Comparison of ENCODE assay signal across 8 cellular contexts in genomic region chr17:82231312-82231561, GRCh38. TPM values are rescaled to one million over a fixed set of nuclear protein-coding genes. Genes with fewer than 3 reads are reported as not detected.
DNase-seq lines count a peak whose midpoint lies in the region; ATAC-seq and TF ChIP-seq lines count a peak whose summit lies in the region.

No MANE protein-coding gene starts in this region.

- H3K36me3 ChIP-seq in Peyer's patch (no peaks in the 10 kb centered on the region), gastroesophageal sphincter (peaks cover 0 to 1% of the 10 kb centered on the region in 2 donors)

- ATAC-seq in gastroesophageal sphincter: peak; percentile 1
- ATAC-seq in GM19023 (IDR thresholded peaks at IDR 0.05; ENCODE audit: unreplicated experiment): no peak
- ATAC-seq in GM21528 (IDR thresholded peaks at IDR 0.05; ENCODE audit: low FRiP score, unreplicated experiment): no peak
- no peak for ATAC-seq in GM19324 (IDR thresholded peaks at IDR 0.05; ENCODE audit: low FRiP score, unreplicated experiment)

- H3K27ac ChIP-seq in Peyer's patch (peak overlapping the region; percentile 95 to 99 (median 96)), gastroesophageal sphincter (peak overlapping the region; percentile 82 to 92 (median 90))

- WGBS in gastroesophageal sphincter (ENCODE audit: low coverage in 1 of 2), 2 donors: no CpG with 5 or more reads among the region's 18 CpGs

- TF ChIP-seq CTCF in GM12864 (IDR thresholded peaks at IDR 0.05; ENCODE audit: low read depth, low read length, missing control alignments) (no peak), Peyer's patch (IDR thresholded peaks at IDR 0.05) (no peak), gastroesophageal sphincter (IDR thresholded peaks at IDR 0.05) (no peak)

- TF ChIP-seq EP300 in gastroesophageal sphincter (IDR thresholded peaks at IDR 0.05): no peak

- DNase-seq in GM12864 (ENCODE audit: low read depth): no peak
- DNase-seq in Peyer's patch: peak in 1 of 3 donors; percentile 73
- peak; percentile 73 for DNase-seq in retina
- DNase-seq in activated gamma-delta T cell (lab: John Stamatoyannopoulos, UW): no peak

- H3K27me3 ChIP-seq in Peyer's patch (no peaks in the 10 kb centered on the region), gastroesophageal sphincter (no peaks in the 10 kb centered on the region)

- H3K4me3 ChIP-seq in GM12864 (ENCODE audit: low read depth, low read length): peak overlapping the region; percentile 94
- peak overlapping the region; percentile 60 to 89 (median 69) for H3K4me3 ChIP-seq in Peyer's patch
- peak overlapping the region; percentile 57 to 74 for H3K4me3 ChIP-seq in gastroesophageal sphincter

- no peak for TF ChIP-seq POLR2A in Peyer's patch (IDR thresholded peaks at IDR 0.05)
- TF ChIP-seq POLR2A in gastroesophageal sphincter (IDR thresholded peaks at IDR 0.05): no peak

- H3K9me3 ChIP-seq in Peyer's patch: no peaks in the 10 kb centered on the region
- H3K9me3 ChIP-seq in gastroesophageal sphincter: no peaks in the 10 kb centered on the region

- H3K4me1 ChIP-seq in Peyer's patch (peaks cover 0 to 69% (median 33%) of the 10 kb centered on the region in 4 donors), gastroesophageal sphincter (peaks cover 0 to 79% (median 28%) of the 10 kb centered on the region in 3 donors)

RNA-seq across cellular contexts. Expression of gene SLC16A3, which starts 2.4 kb away (rescaled TPM):
- total RNA-seq in Peyer's patch (10 to 100 TPM; 18.9 to 55.0 (median 35.3) TPM), gastroesophageal sphincter (10 to 100 TPM; 11.2 to 38.5 (median 22.1) TPM)

RNA-seq across cellular contexts. Expression of gene CCDC57, which starts 18.6 kb away (rescaled TPM):
- total RNA-seq in Peyer's patch (100 to 1,000 TPM in 2 of 4 donors, 10 to 100 TPM in 2; 28.2 to 144 (median 79.8) TPM), gastroesophageal sphincter (10 to 100 TPM in 3 of 4 donors, 1 to 10 TPM in 1; 6.5 to 28.2 (median 16.2) TPM)

RNA-seq across cellular contexts. Expression of gene CSNK1D, which starts 42.3 kb away (rescaled TPM):
- total RNA-seq in Peyer's patch (100 to 1,000 TPM; 148 to 232 (median 215) TPM), gastroesophageal sphincter (10 to 100 TPM; 23.4 to 92.1 (median 72.4) TPM)
